In genomic region chr17:78114831-78115723, GRCh38 we compare ENCODE assay signal across 1 cellular context.
TF ChIP-seq lines count a peak whose summit lies in the region.

No MANE protein-coding gene starts in this region.

TF ChIP-seq in SK-N-SH, 30 proteins besides CTCF, POLR2A, EP300 and RAD21 (continued from another document):
- TF ChIP-seq REST (IDR thresholded peaks at IDR 0.05; ENCODE audit: low read depth, low read length) (no peak), GATA2 (CRISPR knock-in tag; IDR thresholded peaks at IDR 0.05) (no peak), FOXJ3 (CRISPR knock-in tag; IDR thresholded peaks at IDR 0.05) (no peak), FOSL2 (IDR thresholded peaks at IDR 0.05; ENCODE audit: borderline replicate concordance, low read depth) (no peak), RCOR1 (IDR thresholded peaks at IDR 0.05; ENCODE audit: low read length) (no peak), EZH2phosphoT487 (IDR thresholded peaks at IDR 0.05; ENCODE audit: borderline replicate concordance, low read depth) (no peak), GABPA (IDR thresholded peaks at IDR 0.05; ENCODE audit: low read depth) (no peak), SIN3A (IDR thresholded peaks at IDR 0.05; ENCODE audit: borderline replicate concordance, low read depth, low read length) (no peak), POLR2AphosphoS5 (IDR thresholded peaks at IDR 0.05; ENCODE audit: low read depth, low read length) (no peak), ELF1 (IDR thresholded peaks at IDR 0.05) (no peak), JUND (IDR thresholded peaks at IDR 0.05) (no peak), MEF2A (IDR thresholded peaks at IDR 0.05; ENCODE audit: borderline replicate concordance, low read depth) (no peak), USF1 (IDR thresholded peaks at IDR 0.05; ENCODE audit: borderline replicate concordance, low read depth) (no peak), NRF1 (IDR thresholded peaks at IDR 0.05; ENCODE audit: low read depth, low read length) (no peak)
